Comparison of ENCODE assay signal across 18 cellular contexts in genomic region chr5:127683006-127683405, GRCh38. TPM values are rescaled to one million over a fixed set of nuclear protein-coding genes. Genes with fewer than 3 reads are reported as not detected.
DNase-seq lines count a peak whose midpoint lies in the region; ATAC-seq and TF ChIP-seq lines count a peak whose summit lies in the region.
"Had no signal": no experiment of that assay in that cellular context is flagged by ENCODE, and none has a peak within 500 bp of the region (broad histone marks: within the 10 kb centered on the region; RNA-seq: fewer than 3 reads in every experiment).

No MANE protein-coding gene starts in this region.

- no peak overlapping the region for H2AFZ ChIP-seq in OCI-LY7 (ENCODE audit: low read length)

- H3K4me1 ChIP-seq in gastrocnemius medialis (peaks cover 27 to 32% of the 10 kb centered on the region in 2 donors), OCI-LY7 (ENCODE audit: insufficient read depth, low read length, poor library complexity, severe bottlenecking) (no peaks in the 10 kb centered on the region)

- POLR2A ChIA-PET in OCI-LY7 (lab: Charles Lee), result interaction anchor here (1.2 kb wide), 1 partner anchor 24 kb away, joined by 4 read pairs; no protein-coding TSS in a partner anchor

- TF ChIP-seq CTCF in fibroblast of pulmonary artery (IDR thresholded peaks at IDR 0.05; ENCODE audit: low read length, missing control alignments) (no peak), gastrocnemius medialis (IDR thresholded peaks at IDR 0.05 in 4 of 5, conservative IDR thresholded peaks at IDR 0.05 in 1 of 5) (no peak), OCI-LY7 (conservative IDR thresholded peaks at IDR 0.05; ENCODE audit: low read length) (no peak)

- H3K36me3 ChIP-seq in gastrocnemius medialis (no peaks in the 10 kb centered on the region), OCI-LY7 (ENCODE audit: insufficient read depth, low read length) (no peaks in the 10 kb centered on the region)

- H3K79me2 ChIP-seq in OCI-LY7 (ENCODE audit: insufficient read depth, low read depth, low read length), result no peaks in the 10 kb centered on the region

- BruUV-seq in OCI-LY7 (replicated peaks; lab: Mats Ljungman, UMichigan), result no TSS peak

- H3K4me3 ChIP-seq in fibroblast of pulmonary artery (replicated peaks; ENCODE audit: low read depth, low read length) (no peak overlapping the region), gastrocnemius medialis (no peak overlapping the region), OCI-LY7 (ENCODE audit: low read depth, low read length, poor library complexity, severe bottlenecking) (no peak overlapping the region)

- no peak overlapping the region for H3K4me2 ChIP-seq in OCI-LY7 (ENCODE audit: low read length)

- intact Hi-C loops in gastrocnemius medialis (cut with DNase I; ENCODE audit: low total_unique reads), result loop anchor here (10.0 kb wide), 1 partner anchor 402 kb away; the partner anchor contains the start of gene SLC12A2
- intact Hi-C loops in OCI-LY7 (cut with micrococcal nuclease; ENCODE audit: unreplicated experiment), result no loop called here

- H3K27me3 ChIP-seq in gastrocnemius medialis, result no peaks in the 10 kb centered on the region

- CTCF ChIA-PET in OCI-LY7 (lab: Charles Lee; ENCODE audit: unreplicated experiment), result no interaction called here

- H3K9me2 ChIP-seq in OCI-LY7 (ENCODE audit: insufficient read depth, low read length), result no peaks in the 10 kb centered on the region

- H4K20me1 ChIP-seq in OCI-LY7 (ENCODE audit: insufficient read depth, low read length), result no peaks in the 10 kb centered on the region

- H3K27ac ChIP-seq in gastrocnemius medialis, result peak overlapping the region in 3 of 4 donors; percentile 13 to 92 (median 78)
- no peak overlapping the region for H3K27ac ChIP-seq in OCI-LY7 (ENCODE audit: low read depth, low read length, poor library complexity, severe bottlenecking)
- H3K27ac ChIP-seq: C4-2B had no signal

- H3K9me3 ChIP-seq in gastrocnemius medialis (no peaks in the 10 kb centered on the region), OCI-LY7 (ENCODE audit: low read length) (no peaks in the 10 kb centered on the region)

- DNase-seq in EH (ENCODE audit: low read depth) (peak; percentile 26), brain pericyte (ENCODE audit: low read depth, low spot score) (peak; percentile 73), fibroblast of pulmonary artery (ENCODE audit: low read depth) (peak; percentile 60), gastrocnemius medialis (no peak), OCI-LY7 (ENCODE audit: low spot score) (no peak)
- DNase-seq in central memory CD4-positive, alpha-beta T cell, result no peak
- DNase-seq in NK-92 treated with Interleukin-12 subunit alpha and Interleukin-12 subunit beta, amount 100 ng/mL, for 24 hours (lab: John Stamatoyannopoulos, UW), result no peak
- DNase-seq: CD8-positive, alpha-beta memory T cell; Kasumi-1; NCI-H1694; NCI-H2081; NCI-H2171; NCI-H526; PC-3; Right ventricle myocardium superior had no signal

- no peak for TF ChIP-seq POLR2A in gastrocnemius medialis (IDR thresholded peaks at IDR 0.05)

- no peak for ATAC-seq in gastrocnemius medialis
- ATAC-seq: PC-3 had no signal

- in situ Hi-C loops in gastrocnemius medialis (cut with MboI; ENCODE audit: low sequenced_read_pairs in 4 of 4), result no loop called here

RNA-seq across cellular contexts. Expression of gene CCDC192, which starts 20.2 kb away (rescaled TPM):
- total RNA-seq in gastrocnemius medialis (not detected), OCI-LY7 (2022) (not detected in 2 replicates)
- not detected in 2 replicates for total RNA-seq in OCI-LY7 (2014; rRNA removed; shearing (Covaris generic))
- total RNA-seq: CD8-positive, alpha-beta memory T cell; PC-3; Right ventricle myocardium superior; RPMI7951; SK-MEL-5 had no signal

RNA-seq across cellular contexts. Expression of gene CTXN3, which starts 34.1 kb away (rescaled TPM):
- total RNA-seq in gastrocnemius medialis (under 1 TPM in 1 of 4 donors, not detected in 3; 0.22 TPM), OCI-LY7 (2022) (not detected in 2 replicates)
- not detected in 2 replicates for total RNA-seq in OCI-LY7 (2014; rRNA removed; shearing (Covaris generic))
- total RNA-seq: CD8-positive, alpha-beta memory T cell; PC-3; Right ventricle myocardium superior; RPMI7951; SK-MEL-5 had no signal

Comparison
In these comparisons a context has a peak if more than half of its experiments do, and no peak if none do; other contexts are left out.
1. DNase-seq: peak in EH (single experiment), brain pericyte (single experiment) and fibroblast of pulmonary artery (single experiment); none in gastrocnemius medialis (0 of 2), central memory CD4-positive, alpha-beta T cell (single experiment), OCI-LY7 (single experiment) and NK-92 treated with Interleukin-12 subunit alpha and Interleukin-12 subunit beta, amount 100 ng/mL, for 24 hours (single experiment).